23 cellular contexts compared by ENCODE assay signal in genomic region chr7:22166928-22167327, GRCh38.
"Had no signal": no experiment of that assay in that cellular context is flagged by ENCODE, and none has a peak within 500 bp of the region (broad histone marks: within the 10 kb centered on the region; RNA-seq: fewer than 3 reads in every experiment).

No MANE protein-coding gene starts in this region.

- H3K4me1 Mint-ChIP-seq: natural killer cell had no signal

- H3K4me3 ChIP-seq: gastrocnemius medialis, heart right ventricle, lower lobe of right lung, pancreas, right lobe of liver, thoracic aorta, tibial nerve, upper lobe of left lung had no signal

- H3K27me3 Mint-ChIP-seq: progenitor cell of endocrine pancreas had no signal

- H3K9me3 Mint-ChIP-seq: natural killer cell; stimulated activated naive CD8-positive, alpha-beta T cell treated with anti-CD3 and anti-CD28 coated beads, Interleukin-15, Interleukin-2, amounts not matched to agents 100 ng/mL and 50 ng/mL, for 24 hours had no signal

- H3K27ac ChIP-seq: epithelial cell of prostate, gastrocnemius medialis, heart right ventricle, lower lobe of right lung, neutrophil, pancreas, right lobe of liver, thoracic aorta had no signal

- H3K4me1 ChIP-seq: gastrocnemius medialis, lower lobe of right lung, right lobe of liver had no signal

- H3K27me3 ChIP-seq: gastrocnemius medialis, heart right ventricle, neutrophil, pancreas, right lobe of liver, tibial nerve, upper lobe of left lung had no signal

- H3K9me3 ChIP-seq: gastrocnemius medialis, heart right ventricle, lower lobe of right lung, neutrophil, pancreas, right lobe of liver, thoracic aorta, tibial nerve, upper lobe of left lung had no signal

- H3K27ac Mint-ChIP-seq: natural killer cell; progenitor cell of endocrine pancreas; stimulated activated naive CD8-positive, alpha-beta T cell treated with anti-CD3 and anti-CD28 coated beads, Interleukin-15, Interleukin-2, amounts not matched to agents 100 ng/mL and 50 ng/mL, for 24 hours had no signal

- H3K4me3 Mint-ChIP-seq: natural killer cell; stimulated activated naive CD8-positive, alpha-beta T cell treated with anti-CD3 and anti-CD28 coated beads, Interleukin-15, Interleukin-2, amounts not matched to agents 100 ng/mL and 50 ng/mL, for 24 hours had no signal

- H3K36me3 ChIP-seq: gastrocnemius medialis, neutrophil, pancreas, thoracic aorta had no signal

- H3K36me3 Mint-ChIP-seq: natural killer cell had no signal

- DNase-seq: cerebellar nuclear complex; cortex of kidney; foreskin fibroblast; gastrocnemius medialis; heart right ventricle; hippocampal formation; left colon; left ventricle myocardium superior; lower lobe of right lung; natural killer cell; pancreas; right lobe of liver; small intestine; stimulated activated CD4-positive, alpha-beta T cell treated with anti-CD3 and anti-CD28 coated beads, Interleukin-1b, Interleukin-23, amount 100 ng/mL, for 48 hours; stimulated activated CD4-positive, alpha-beta T cell treated with anti-CD3 and anti-CD28 coated beads, Interleukin-4, amount 100 ng/mL, for 1 hour; stimulated activated CD8-positive, alpha-beta memory T cell treated with anti-CD3 and anti-CD28 coated beads, Interleukin-4, amount 100 ng/mL, for 48 hours; upper lobe of left lung had no signal
